8 cellular contexts compared by ENCODE assay signal in the genomic region with DNA sequence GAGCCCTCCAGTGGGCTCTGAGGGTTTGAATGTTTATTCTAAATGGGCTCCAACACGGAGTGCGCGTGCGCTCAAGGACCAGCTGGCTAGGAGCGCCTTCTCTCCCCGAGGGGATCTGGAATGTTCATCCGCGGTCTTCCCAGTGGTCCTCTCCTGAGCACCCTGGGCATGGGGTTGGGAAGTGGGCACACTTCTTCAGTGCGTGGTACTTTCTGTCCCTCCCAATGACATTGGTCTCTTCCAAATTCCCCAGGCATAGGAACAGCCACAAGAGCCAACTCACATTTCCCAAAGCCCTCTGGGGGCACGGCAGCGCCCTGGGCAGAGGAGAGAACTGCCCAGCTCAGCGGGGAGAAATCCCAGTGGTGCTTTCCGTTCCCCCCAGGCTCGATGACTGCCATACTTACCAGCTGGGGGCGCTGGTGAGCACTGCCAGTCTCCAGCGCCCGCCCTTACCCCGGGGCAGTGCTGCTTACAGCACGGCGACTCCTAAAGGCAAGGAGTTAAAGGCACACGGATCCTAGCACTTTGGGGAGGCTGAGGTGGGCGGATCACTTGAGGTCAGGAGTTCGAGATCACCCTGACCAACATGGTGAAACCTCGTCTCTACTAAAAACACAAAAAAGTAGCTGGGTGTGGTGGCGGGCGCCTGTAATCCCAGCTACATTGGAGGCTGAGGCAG. TPM values are rescaled to one million over a fixed set of nuclear protein-coding genes. Genes with fewer than 3 reads are reported as not detected.
DNase-seq lines count a peak whose midpoint lies in the region; ATAC-seq lines count a peak whose summit lies in the region.

No MANE protein-coding gene starts in this region.

- ATAC-seq in right cardiac atrium (peak; percentile 74 to 78), aorta (ENCODE audit: low FRiP score) (peak; percentile 62), HG03571 (IDR thresholded peaks at IDR 0.05; ENCODE audit: unreplicated experiment) (no peak)

- WGBS in right cardiac atrium = 14% methylated on average over 26 of the region's 26 CpGs
- 10 to 11% methylated on average over 26 of the region's 26 CpGs for WGBS in aorta, 2 donors

- H3K4me3 ChIP-seq in right cardiac atrium (ENCODE audit: low read length) = peak overlapping the region; percentile 21
- no peak overlapping the region for H3K4me3 ChIP-seq in aorta (ENCODE audit: low read length in 2 of 2)

- peak overlapping the region; percentile 55 for H3K27ac ChIP-seq in right cardiac atrium (ENCODE audit: low read length)
- no peak overlapping the region for H3K27ac ChIP-seq in aorta (ENCODE audit: low read depth in 1 of 2, low read length in 2 of 2)

- no peaks in the 10 kb centered on the region for H3K9me3 ChIP-seq in right cardiac atrium (ENCODE audit: control insufficient read depth, low read length)
- no peaks in the 10 kb centered on the region for H3K9me3 ChIP-seq in aorta (ENCODE audit: control insufficient read depth, low read length)

- H3K36me3 ChIP-seq in aorta (ENCODE audit: control insufficient read depth in 1 of 2, insufficient read depth in 2 of 2, low read length in 1 of 2) = no peaks in the 10 kb centered on the region

- no peaks in the 10 kb centered on the region for H3K27me3 ChIP-seq in right cardiac atrium (ENCODE audit: control insufficient read depth, insufficient read depth)
- H3K27me3 ChIP-seq in aorta (ENCODE audit: control insufficient read depth in 1 of 2, insufficient read depth in 2 of 2, low read length in 1 of 2) = no peaks in the 10 kb centered on the region

- intact Hi-C loops in right cardiac atrium (cut with DNase I) (no loop called here), aorta (cut with DNase I) (no loop called here)

- H3K4me1 ChIP-seq in right cardiac atrium (ENCODE audit: control insufficient read depth, insufficient read depth, low read length) (peaks cover 5% of the 10 kb centered on the region), aorta (ENCODE audit: control insufficient read depth in 1 of 2, insufficient read depth in 2 of 2, low read length in 2 of 2) (no peaks in the 10 kb centered on the region)

- DNase-seq in NCI-H82 (lab: John Stamatoyannopoulos, UW) (peak; percentile 63), NCI-H82 treated with DMSO at 0.1 percent for 48 hours (lab: John Stamatoyannopoulos, UW; ENCODE audit: unreplicated experiment) (no peak), T follicular helper cell (ENCODE audit: low read depth) (peak; percentile 46), amniotic epithelial cell (ENCODE audit: low read depth) (peak; percentile 72), right cardiac atrium (peak; percentile 69 to 88 (median 84)), retina (peak; percentile 89), aorta (peak; percentile 68 to 85)

RNA-seq across cellular contexts. Expression of a gene that starts 29.9 kb away (rescaled TPM):
- total RNA-seq in right cardiac atrium = not detected
- not detected for polyA plus RNA-seq in right cardiac atrium
- not detected for total RNA-seq in aorta
- not detected for polyA plus RNA-seq in aorta

RNA-seq across cellular contexts. Expression of a gene that starts 36.0 kb away (rescaled TPM):
- 1 to 10 TPM in 3 of 4 donors, under 1 TPM in 1; 0.66 to 2.0 (median 1.6) TPM for total RNA-seq in right cardiac atrium
- polyA plus RNA-seq in right cardiac atrium = 1.0 TPM
- total RNA-seq in aorta = 1 to 10 TPM; 1.4 to 3.3 TPM
- 1 to 10 TPM in 1 of 2 donors, under 1 TPM in 1; 0.43 to 1.8 TPM for polyA plus RNA-seq in aorta
